Comparison of ENCODE assay signal across 8 cellular contexts in genomic region chr20:50790651-50791277, GRCh38. TPM values are rescaled to one million over a fixed set of nuclear protein-coding genes. Genes with fewer than 3 reads are reported as not detected.
A peak's percentile ranks its signal among the peaks of the same experiment; 100 is the strongest.
DNase-seq lines count a peak whose midpoint lies in the region; ATAC-seq and TF ChIP-seq lines count a peak whose summit lies in the region.

No MANE protein-coding gene starts in this region.

- peak; percentile 41 for TF ChIP-seq CTCF in coronary artery (IDR thresholded peaks at IDR 0.05)
- TF ChIP-seq CTCF in left lung (IDR thresholded peaks at IDR 0.05) = peak; percentile 56 to 61

- H3K36me3 ChIP-seq in left lung = no peaks in the 10 kb centered on the region

- POLR2A ChIA-PET in activated CD4-positive, alpha-beta T cell treated with anti-CD3 and anti-CD28 coated beads for 36 hours (lab: Charles Lee) = interaction anchor here (0.6 to 1.6 kb wide), 4 partner anchors 133 to 189 kb away, joined by 3 to 4 read pairs (median 3); partner anchors contain the start of gene ADNP

- H3K4me3 ChIP-seq in coronary artery = peak overlapping the region; percentile 61
- no peak overlapping the region for H3K4me3 ChIP-seq in left lung

- TF ChIP-seq POLR2A in GM18526 (IDR thresholded peaks at IDR 0.05; ENCODE audit: extremely low read depth, insufficient read length) = peak; percentile 70

- peak overlapping the region; percentile 75 for H3K27ac Mint-ChIP-seq in activated CD4-positive, alpha-beta T cell treated with anti-CD3 and anti-CD28 coated beads for 36 hours

- H3K9me3 ChIP-seq in left lung = no peaks in the 10 kb centered on the region

- no peaks in the 10 kb centered on the region for H3K9me3 Mint-ChIP-seq in activated CD4-positive, alpha-beta T cell treated with anti-CD3 and anti-CD28 coated beads for 36 hours (ENCODE audit: low read depth)

- ATAC-seq in HG03095 (IDR thresholded peaks at IDR 0.05; ENCODE audit: unreplicated experiment) = peak; percentile 44
- peak; percentile 86 for ATAC-seq in activated CD4-positive, alpha-beta T cell treated with anti-CD3 and anti-CD28 coated beads for 36 hours
- peak; percentile 87 for ATAC-seq in left lung

- intact Hi-C loops in activated CD4-positive, alpha-beta T cell treated with anti-CD3 and anti-CD28 coated beads for 36 hours (cut with DNase I, micrococcal nuclease) = loop anchor here (1.0 to 10.0 kb wide), 4 partner anchors 122 to 744 kb away; no protein-coding TSS in a partner anchor
- intact Hi-C loops in left lung (cut with DNase I) = loop anchor here in 1 of 2 donors (10.0 kb wide), 1 partner anchor 134 kb away; no protein-coding TSS in a partner anchor

- DNase-seq in AG08395 (ENCODE audit: low spot score) (peak; percentile 93), NCI-H345 treated with DMSO at 0.1 percent for 48 hours (lab: John Stamatoyannopoulos, UW; ENCODE audit: unreplicated experiment) (peak; percentile 85), coronary artery (ENCODE audit: low spot score) (peak; percentile 90), left lung (peak; percentile 91 to 95)
- DNase-seq in activated CD4-positive, alpha-beta T cell treated with anti-CD3 and anti-CD28 coated beads for 36 hours = peak; percentile 93
- peak; percentile 74 to 78 for DNase-seq in stimulated activated CD4-positive, alpha-beta T cell treated with anti-CD3 and anti-CD28 coated beads, Interleukin-2, amount 100 ng/mL, for 48 hours

- H3K4me3 Mint-ChIP-seq in activated CD4-positive, alpha-beta T cell treated with anti-CD3 and anti-CD28 coated beads for 36 hours = no peak overlapping the region

- no peaks in the 10 kb centered on the region for H3K36me3 Mint-ChIP-seq in activated CD4-positive, alpha-beta T cell treated with anti-CD3 and anti-CD28 coated beads for 36 hours (ENCODE audit: low read depth)

- peaks cover 0 to 27% of the 10 kb centered on the region in 2 donors for H3K27me3 ChIP-seq in left lung

- H3K4me1 ChIP-seq in left lung = peaks cover 18 to 33% of the 10 kb centered on the region in 2 donors

- H3K27ac ChIP-seq in coronary artery (peak overlapping the region; percentile 80 to 84), left lung (peak overlapping the region; percentile 74 to 75)

- no peaks in the 10 kb centered on the region for H3K27me3 Mint-ChIP-seq in activated CD4-positive, alpha-beta T cell treated with anti-CD3 and anti-CD28 coated beads for 36 hours

- CTCF ChIA-PET in activated CD4-positive, alpha-beta T cell treated with anti-CD3 and anti-CD28 coated beads for 36 hours (lab: Charles Lee) = interaction anchor here (0.6 to 4.4 kb wide), 29 partner anchors 10 to 588 kb away, joined by 3 to 20 read pairs (median 4); partner anchors contain the start of genes DPM1 and MOCS3

- H3K4me1 Mint-ChIP-seq in activated CD4-positive, alpha-beta T cell treated with anti-CD3 and anti-CD28 coated beads for 36 hours = peaks cover 12% of the 10 kb centered on the region

RNA-seq across cellular contexts. Expression of gene BCAS4, which starts 4.1 kb away (rescaled TPM):
- total RNA-seq in activated CD4-positive, alpha-beta T cell treated with anti-CD3 and anti-CD28 coated beads for 36 hours = 10 to 100 TPM; 11.6 to 17.0 TPM
- 1 to 10 TPM; 2.9 to 4.6 TPM for total RNA-seq in left lung

RNA-seq across cellular contexts. Expression of gene PARD6B, which starts 59.4 kb away (rescaled TPM):
- total RNA-seq in activated CD4-positive, alpha-beta T cell treated with anti-CD3 and anti-CD28 coated beads for 36 hours = 1 to 10 TPM; 4.9 to 6.2 TPM
- total RNA-seq in left lung = 10 to 100 TPM; 23.5 to 37.3 TPM
